9 cellular contexts compared by ENCODE assay signal in the genomic region with DNA sequence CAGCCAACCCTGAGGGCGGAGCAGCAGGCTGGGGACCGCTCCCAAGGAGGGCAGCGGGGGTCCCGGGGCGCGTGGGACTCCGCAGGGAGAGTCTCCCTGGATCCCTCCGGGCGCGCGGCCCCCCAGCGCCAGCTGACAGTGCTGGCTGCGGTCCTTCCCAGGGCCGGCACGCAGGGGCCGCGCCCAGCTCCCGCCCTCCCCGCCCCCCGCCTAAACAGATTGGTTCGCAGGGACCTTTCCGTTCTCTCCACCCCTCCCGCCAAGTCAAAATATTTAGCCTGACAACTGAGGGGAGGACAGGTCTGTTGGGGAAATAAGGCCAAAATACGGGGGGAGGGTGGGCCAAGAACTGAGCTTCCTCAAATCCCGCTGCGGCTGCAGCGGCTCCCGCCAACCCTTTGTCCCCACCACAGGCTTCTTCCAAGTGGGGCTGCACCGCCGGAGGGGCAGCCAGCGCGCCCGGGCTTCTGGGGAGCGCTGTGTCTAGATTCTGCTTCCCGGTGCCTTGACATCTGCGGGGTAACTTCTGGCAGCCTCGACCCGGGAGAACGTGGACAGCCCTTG. TPM values are rescaled to one million over a fixed set of nuclear protein-coding genes. Genes with fewer than 3 reads are reported as not detected.
DNase-seq lines count a peak whose midpoint lies in the region; ATAC-seq, FAIRE-seq and TF ChIP-seq lines count a peak whose summit lies in the region.
"Had no signal": no experiment of that assay in that cellular context is flagged by ENCODE, and none has a peak within 500 bp of the region (broad histone marks: within the 10 kb centered on the region; RNA-seq: fewer than 3 reads in every experiment).

A gene (minus strand): TSS at position 159 of the 564 bp plus-strand sequence. CDS start 496 bp downstream, outside the sequence.

- H3K4me3 Mint-ChIP-seq in GM23338, result peak within 1 kb of the TSS; percentile 83
- H3K4me3 Mint-ChIP-seq in T-helper 17 cell, result peak within 1 kb of the TSS; percentile 86
- H3K4me3 Mint-ChIP-seq in glutamatergic neuron (ENCODE audit: unreplicated experiment), result peak within 1 kb of the TSS; percentile 90

- H4K20me1 ChIP-seq in GM23338 (replicated peaks; ENCODE audit: insufficient read depth), result peaks cover 5% of the 10 kb centered on the region; the same call in 1 of the 2 replicates

- H3F3A ChIP-seq in GM23338 (replicated peaks; ENCODE audit: low read depth), result 0 out of 2 replicates have a peak, but pooled peaks cover 3% of the 10 kb centered on the region

- peaks cover 12% of the 10 kb centered on the region; the same call in 1 of the 2 replicates for H3K4me1 ChIP-seq in GM23338 (ENCODE audit: insufficient read depth)

- H3K4me3 ChIP-seq in GM23338, result peak within 1 kb of the TSS; percentile 82

- H3K27ac Mint-ChIP-seq in GM23338, result no peak within 1 kb of the TSS
- H3K27ac Mint-ChIP-seq in T-helper 17 cell, result no peak within 1 kb of the TSS
- peak within 1 kb of the TSS; percentile 81 for H3K27ac Mint-ChIP-seq in glutamatergic neuron (ENCODE audit: unreplicated experiment)

- H3K36me3 Mint-ChIP-seq in GM23338 (ENCODE audit: low read depth) (no peaks in the 10 kb centered on the region), T-helper 17 cell (ENCODE audit: low read depth) (peaks cover 11% of the 10 kb centered on the region), glutamatergic neuron (ENCODE audit: unreplicated experiment) (peaks cover 7% of the 10 kb centered on the region)

- no peak for TF ChIP-seq CTCF in GM23338 (conservative IDR thresholded peaks at IDR 0.05; ENCODE audit: low read depth in 2 of 2)
- no peak for TF ChIP-seq CTCF in glutamatergic neuron (IDR thresholded peaks at IDR 0.05; ENCODE audit: partially characterized antibody, unreplicated experiment)

- H3K36me3 ChIP-seq in GM23338 (ENCODE audit: insufficient read depth), result no peaks in the 10 kb centered on the region

- peaks cover 3% of the 10 kb centered on the region; the same call in 2 of the 3 replicates for H3K9me3 Mint-ChIP-seq in GM23338
- peaks cover 19% of the 10 kb centered on the region for H3K9me3 Mint-ChIP-seq in glutamatergic neuron (ENCODE audit: unreplicated experiment)

- H2AFZ ChIP-seq in GM23338, result peak within 1 kb of the TSS; percentile 90

- H3K27me3 Mint-ChIP-seq in GM23338 (ENCODE audit: insufficient read depth, low read depth, poor library complexity) (peaks cover 71% of the 10 kb centered on the region), T-helper 17 cell (peaks cover 58% of the 10 kb centered on the region), glutamatergic neuron (ENCODE audit: unreplicated experiment) (peaks cover 17% of the 10 kb centered on the region)

- no peak within 1 kb of the TSS for H3K27ac ChIP-seq in GM23338 (ENCODE audit: low read depth)
- H3K27ac ChIP-seq: HL-60 had no signal

- H3K27me3 ChIP-seq in GM23338 (ENCODE audit: insufficient read depth), result peaks cover 99% of the 10 kb centered on the region

- intact Hi-C loops in sciatic nerve (cut with DNase I), result no loop called here

- no peaks in the 10 kb centered on the region for H3K9me3 ChIP-seq in T-helper 17 cell (ENCODE audit: control insufficient read depth, low read length, poor library complexity, severe bottlenecking)

- peak; percentile 62 for DNase-seq in GM23338 (ENCODE audit: low spot score)
- DNase-seq in T-helper 17 cell, result no peak
- DNase-seq in glutamatergic neuron, result peak; percentile 55
- DNase-seq in sciatic nerve (ENCODE audit: low spot score), result no peak
- no peak for DNase-seq in NCI-H510A treated with DMSO at 0.1 percent for 48 hours (lab: John Stamatoyannopoulos, UW)
- DNase-seq in GM12891 (ENCODE audit: insufficient read length, low spot score), result no peak

- no peaks in the 10 kb centered on the region for H3K79me2 ChIP-seq in GM23338 (replicated peaks; ENCODE audit: insufficient read depth)

- ATAC-seq in GM23338 (peak; percentile 17), T-helper 17 cell (no peak), sciatic nerve (peak; percentile 5), HG03196 (IDR thresholded peaks at IDR 0.05; ENCODE audit: unreplicated experiment) (no peak), HG02852 (IDR thresholded peaks at IDR 0.05; ENCODE audit: unreplicated experiment) (no peak)

- TF ChIP-seq POLR2A in GM12891 (IDR thresholded peaks at IDR 0.05; ENCODE audit: low read depth, low read length), result no peak

- peaks cover 25% of the 10 kb centered on the region for H3K4me1 Mint-ChIP-seq in GM23338
- H3K4me1 Mint-ChIP-seq in T-helper 17 cell, result peaks cover 35% of the 10 kb centered on the region
- peaks cover 35% of the 10 kb centered on the region for H3K4me1 Mint-ChIP-seq in glutamatergic neuron (ENCODE audit: low read depth, unreplicated experiment)

- FAIRE-seq in GM12891 (lab: Jason Lieb, UNC), result no peak

- H3K9me2 ChIP-seq in GM23338 (ENCODE audit: insufficient read depth), result no peaks in the 10 kb centered on the region

- peak within 1 kb of the TSS; percentile 93 for H3K4me2 ChIP-seq in GM23338

TF ChIP-seq in GM23338, 12 proteins besides CTCF, POLR2A, EP300 and RAD21:
- no peak for TF ChIP-seq JUNB (IDR thresholded peaks at IDR 0.05; ENCODE audit: unreplicated experiment)
- no peak for TF ChIP-seq NANOG (IDR thresholded peaks at IDR 0.05; ENCODE audit: borderline replicate concordance)
- peak; percentile 94 for TF ChIP-seq EZH2 (IDR thresholded peaks at IDR 0.05; ENCODE audit: low read depth, unreplicated experiment)
- TF ChIP-seq STAT1 (IDR thresholded peaks at IDR 0.05; ENCODE audit: unreplicated experiment), result no peak
- TF ChIP-seq EZH2phosphoT487 (IDR thresholded peaks at IDR 0.05; ENCODE audit: unreplicated experiment), result peak; percentile 88
- TF ChIP-seq ZNF114 (CRISPR knock-in tag; IDR thresholded peaks at IDR 0.05), result no peak
- TF ChIP-seq ZNF331 (CRISPR knock-in tag; IDR thresholded peaks at IDR 0.05; ENCODE audit: low read depth), result no peak

TF ChIP-seq in GM12891, 5 proteins besides CTCF, POLR2A, EP300 and RAD21:
- TF ChIP-seq SPI1 (IDR thresholded peaks at IDR 0.05; ENCODE audit: low read depth, low read length) (no peak), TAF1 (IDR thresholded peaks at IDR 0.05; ENCODE audit: low read depth, low read length) (no peak), PAX5 (IDR thresholded peaks at IDR 0.05; ENCODE audit: insufficient read depth, low read length, severe bottlenecking) (no peak)

RNA-seq across cellular contexts. Expression of the gene that starts here (rescaled TPM):
- not detected in 2 replicates for total RNA-seq in GM23338 (2014; rRNA removed; shearing (Covaris generic))
- not detected in 2 replicates for polyA plus RNA-seq in GM23338 (2016; fragmentation: Nextera tagmentation; extraction: Ambion mirVana)
- total RNA-seq in T-helper 17 cell (not detected), glutamatergic neuron (ENCODE audit: unreplicated experiment) (6.9 TPM), sciatic nerve (0.40 TPM)
- polyA plus RNA-seq in GM12891 (2012; ENCODE audit: low read depth, missing spikeins), result not detected

Comparison
In these comparisons a context has a peak if more than half of its experiments do, and no peak if none do; other contexts are left out.
1. Peak in DNase-seq, ATAC-seq, H3K4me3 ChIP-seq and H3K4me2 ChIP-seq in GM23338; RNA of the gene not detected or under 1 TPM.
2. Peak in ATAC-seq in sciatic nerve; RNA of the gene not detected or under 1 TPM.